1 cellular context compared by ENCODE assay signal in genomic region chr22:32534252-32535215, GRCh38.
A peak's percentile ranks its signal among the peaks of the same experiment; 100 is the strongest.
TF ChIP-seq lines count a peak whose summit lies in the region.

No MANE protein-coding gene starts in this region.

TF ChIP-seq in HepG2, 621 proteins besides CTCF, POLR2A, EP300 and RAD21 (continued from another document and continues in another):
- TF ChIP-seq FOXP4 (CRISPR knock-in tag; IDR thresholded peaks at IDR 0.05): peak; percentile 55; the same call in 1 of the 2 replicates
- no peak for TF ChIP-seq ZNF30 (CRISPR knock-in tag; IDR thresholded peaks at IDR 0.05)
- TF ChIP-seq ASH2L (IDR thresholded peaks at IDR 0.05; ENCODE audit: insufficient read length, low read depth, low read length): no peak
- TF ChIP-seq ETV5 (CRISPR knock-in tag; IDR thresholded peaks at IDR 0.05; ENCODE audit: borderline replicate concordance): peak; percentile 32; the same call in 1 of the 2 replicates
- no peak for TF ChIP-seq AGO1 (IDR thresholded peaks at IDR 0.05; ENCODE audit: low read depth, low read length, poor library complexity, severe bottlenecking)
- TF ChIP-seq ZNF891 (CRISPR knock-in tag; IDR thresholded peaks at IDR 0.05): no peak
- no peak for TF ChIP-seq FOSL1 (CRISPR knock-in tag; IDR thresholded peaks at IDR 0.05; ENCODE audit: borderline replicate concordance)
- TF ChIP-seq TGIF2 (CRISPR knock-in tag; IDR thresholded peaks at IDR 0.05): no peak
- no peak for TF ChIP-seq ATF1 (CRISPR knock-in tag; IDR thresholded peaks at IDR 0.05)
- no peak for TF ChIP-seq NFIC (IDR thresholded peaks at IDR 0.05; ENCODE audit: low read length)
- no peak for TF ChIP-seq ZNF713 (CRISPR knock-in tag; IDR thresholded peaks at IDR 0.05)
- TF ChIP-seq HIC2 (CRISPR knock-in tag; IDR thresholded peaks at IDR 0.05; ENCODE audit: low read depth): no peak
- TF ChIP-seq ZBTB49 (CRISPR knock-in tag; IDR thresholded peaks at IDR 0.05; ENCODE audit: borderline replicate concordance): no peak
- TF ChIP-seq HBP1 (CRISPR knock-in tag; IDR thresholded peaks at IDR 0.05; ENCODE audit: low read depth): no peak
- no peak for TF ChIP-seq ZNF850 (CRISPR knock-in tag; conservative IDR thresholded peaks at IDR 0.05)
- no peak for TF ChIP-seq ZNF737 (CRISPR knock-in tag; IDR thresholded peaks at IDR 0.05; ENCODE audit: borderline replicate concordance)
- peak; percentile 56 for TF ChIP-seq NR2F6 (IDR thresholded peaks at IDR 0.05)
- peak; percentile 71; the same call in 1 of the 2 replicates for TF ChIP-seq NR2F6 (CRISPR knock-in tag; IDR thresholded peaks at IDR 0.05)
- TF ChIP-seq ZNF234 (CRISPR knock-in tag; conservative IDR thresholded peaks at IDR 0.05): no peak
- TF ChIP-seq ZKSCAN1 (IDR thresholded peaks at IDR 0.05; ENCODE audit: low read length): no peak
- TF ChIP-seq ZBTB4 (CRISPR knock-in tag; IDR thresholded peaks at IDR 0.05; ENCODE audit: borderline replicate concordance): no peak
- 0 out of 2 replicates have a peak, but pooled peaks have one; percentile 19 for TF ChIP-seq ZNF317 (CRISPR knock-in tag; IDR thresholded peaks at IDR 0.05)
- TF ChIP-seq NPAS2 (CRISPR knock-in tag; IDR thresholded peaks at IDR 0.05; ENCODE audit: borderline replicate concordance): no peak
- peak; percentile 54; the same call in 1 of the 2 replicates for TF ChIP-seq ZBTB43 (CRISPR knock-in tag; conservative IDR thresholded peaks at IDR 0.05)
- TF ChIP-seq PHF21A (CRISPR knock-in tag; IDR thresholded peaks at IDR 0.05): peak; percentile 63; the same call in 1 of the 2 replicates
- TF ChIP-seq U2AF2 (IDR thresholded peaks at IDR 0.05; ENCODE audit: low read depth, low read length): no peak
- peak; percentile 53; the same call in 1 of the 2 replicates for TF ChIP-seq CBX5 (CRISPR knock-in tag; IDR thresholded peaks at IDR 0.05; ENCODE audit: borderline replicate concordance)
- TF ChIP-seq TBP (CRISPR knock-in tag; IDR thresholded peaks at IDR 0.05): no peak
- TF ChIP-seq ZNF225 (CRISPR knock-in tag; IDR thresholded peaks at IDR 0.05): no peak
- TF ChIP-seq AKAP8 (CRISPR knock-in tag; IDR thresholded peaks at IDR 0.05): no peak
- no peak for TF ChIP-seq KLF13 (CRISPR knock-in tag; IDR thresholded peaks at IDR 0.05)
- no peak for TF ChIP-seq ZNF580 (CRISPR knock-in tag; IDR thresholded peaks at IDR 0.05; ENCODE audit: borderline replicate concordance, low read depth)
- TF ChIP-seq NONO (IDR thresholded peaks at IDR 0.05): no peak
- TF ChIP-seq NONO (CRISPR knock-in tag; conservative IDR thresholded peaks at IDR 0.05): 0 out of 2 replicates have a peak, but pooled peaks have one; percentile 34
- TF ChIP-seq ZNF550 (CRISPR knock-in tag; IDR thresholded peaks at IDR 0.05; ENCODE audit: borderline replicate concordance): no peak
- TF ChIP-seq SATB2 (CRISPR knock-in tag; IDR thresholded peaks at IDR 0.05): no peak
- no peak for TF ChIP-seq ZBTB46 (CRISPR knock-in tag; IDR thresholded peaks at IDR 0.05; ENCODE audit: borderline replicate concordance)
- TF ChIP-seq ZNF263 (CRISPR knock-in tag; IDR thresholded peaks at IDR 0.05): 0 out of 2 replicates have a peak, but pooled peaks have one; percentile 32
- TF ChIP-seq NAIF1 (CRISPR knock-in tag; IDR thresholded peaks at IDR 0.05; ENCODE audit: borderline replicate concordance): no peak
- no peak for TF ChIP-seq MIER2 (CRISPR knock-in tag; IDR thresholded peaks at IDR 0.05)
- TF ChIP-seq ZNF788 (CRISPR knock-in tag; IDR thresholded peaks at IDR 0.05; ENCODE audit: borderline replicate concordance): no peak
- no peak for TF ChIP-seq IRX3 (CRISPR knock-in tag; IDR thresholded peaks at IDR 0.05; ENCODE audit: borderline replicate concordance, low read depth)
- no peak for TF ChIP-seq ZSCAN22 (CRISPR knock-in tag; IDR thresholded peaks at IDR 0.05)
- no peak for TF ChIP-seq REST (IDR thresholded peaks at IDR 0.05; ENCODE audit: borderline replicate concordance in 1 of 2, low read depth in 1 of 2, low read length in 2 of 2)
- no peak for TF ChIP-seq ZNF282 (IDR thresholded peaks at IDR 0.05; ENCODE audit: partially characterized antibody)
- TF ChIP-seq ZFP36 (IDR thresholded peaks at IDR 0.05; ENCODE audit: borderline replicate concordance, low read depth, low read length, partially characterized antibody): no peak
